Comparison of ENCODE assay signal across 19 cellular contexts in genomic region chr2:4258563-4258962, GRCh38.
DNase-seq lines count a peak whose midpoint lies in the region; ATAC-seq, FAIRE-seq and TF ChIP-seq lines count a peak whose summit lies in the region.
"Had no signal": no experiment of that assay in that cellular context is flagged by ENCODE, and none has a peak within 500 bp of the region (broad histone marks: within the 10 kb centered on the region; RNA-seq: fewer than 3 reads in every experiment).

No MANE protein-coding gene starts in this region.

- H3K9me3 ChIP-seq in RWPE2 (ENCODE audit: severe bottlenecking) (no peaks in the 10 kb centered on the region), hepatocyte (ENCODE audit: low read depth) (no peaks in the 10 kb centered on the region)
- H3K9me3 ChIP-seq: transverse colon had no signal

- H3K36me3 Mint-ChIP-seq in activated naive CD8-positive, alpha-beta T cell treated with anti-CD3 and anti-CD28 coated beads for 36 hours: no peaks in the 10 kb centered on the region
- no peaks in the 10 kb centered on the region for H3K36me3 Mint-ChIP-seq in CD14-positive monocyte
- H3K36me3 Mint-ChIP-seq: activated CD4-positive, alpha-beta memory T cell treated with anti-CD3 and anti-CD28 coated beads for 36 hours; mesothelial cell of epicardium had no signal

- H3K4me3 Mint-ChIP-seq in activated naive CD8-positive, alpha-beta T cell treated with anti-CD3 and anti-CD28 coated beads for 36 hours: no peak overlapping the region
- H3K4me3 Mint-ChIP-seq in CD14-positive monocyte: no peak overlapping the region
- H3K4me3 Mint-ChIP-seq: activated CD4-positive, alpha-beta memory T cell treated with anti-CD3 and anti-CD28 coated beads for 36 hours; mesothelial cell of epicardium; nephron; WTC11 had no signal

- no peak overlapping the region for H2AFZ ChIP-seq in hepatocyte

- H3K4me3 ChIP-seq in RWPE2 (ENCODE audit: severe bottlenecking) (no peak overlapping the region), hepatocyte (no peak overlapping the region)
- H3K4me3 ChIP-seq: transverse colon had no signal

- no peaks in the 10 kb centered on the region for H4K20me1 ChIP-seq in hepatocyte (ENCODE audit: insufficient read depth, poor library complexity, severe bottlenecking)

- no peak for TF ChIP-seq CTCF in RWPE2 (IDR thresholded peaks at IDR 0.05; ENCODE audit: poor library complexity, severe bottlenecking)
- TF ChIP-seq CTCF in hepatocyte (IDR thresholded peaks at IDR 0.05; ENCODE audit: poor library complexity): no peak
- TF ChIP-seq CTCF in D721Med (IDR thresholded peaks at IDR 0.05; ENCODE audit: insufficient read depth, missing control alignments): no peak
- no peak for TF ChIP-seq CTCF in CD14-positive monocyte (IDR thresholded peaks at IDR 0.05)

- H3K27me3 ChIP-seq in RWPE2 (ENCODE audit: insufficient read depth, poor library complexity, severe bottlenecking) (no peaks in the 10 kb centered on the region), hepatocyte (no peaks in the 10 kb centered on the region)
- H3K27me3 ChIP-seq: transverse colon had no signal

- no peaks in the 10 kb centered on the region for H3K27me3 Mint-ChIP-seq in activated naive CD8-positive, alpha-beta T cell treated with anti-CD3 and anti-CD28 coated beads for 36 hours
- H3K27me3 Mint-ChIP-seq in CD14-positive monocyte (ENCODE audit: low read depth in 3 of 3): no peaks in the 10 kb centered on the region
- H3K27me3 Mint-ChIP-seq: activated CD4-positive, alpha-beta memory T cell treated with anti-CD3 and anti-CD28 coated beads for 36 hours had no signal

- no peaks in the 10 kb centered on the region for H3K79me2 ChIP-seq in hepatocyte

- H3K4me1 ChIP-seq in RWPE2 (ENCODE audit: insufficient read depth, poor library complexity, severe bottlenecking): no peaks in the 10 kb centered on the region
- peaks cover 3% of the 10 kb centered on the region for H3K4me1 ChIP-seq in hepatocyte (ENCODE audit: insufficient read depth)
- H3K4me1 ChIP-seq: transverse colon had no signal

- no peak overlapping the region for H3K4me2 ChIP-seq in hepatocyte

- no peaks in the 10 kb centered on the region for H3K36me3 ChIP-seq in RWPE2 (ENCODE audit: low read depth)
- H3K36me3 ChIP-seq in hepatocyte (replicated peaks; ENCODE audit: insufficient read depth, low read depth): no peaks in the 10 kb centered on the region
- H3K36me3 ChIP-seq: transverse colon had no signal

- H3K27ac Mint-ChIP-seq in activated naive CD8-positive, alpha-beta T cell treated with anti-CD3 and anti-CD28 coated beads for 36 hours: no peak overlapping the region
- no peak overlapping the region for H3K27ac Mint-ChIP-seq in CD14-positive monocyte
- H3K27ac Mint-ChIP-seq: activated CD4-positive, alpha-beta memory T cell treated with anti-CD3 and anti-CD28 coated beads for 36 hours; mesothelial cell of epicardium; nephron; WTC11 had no signal

- 38% methylated on average over 1 of the region's 1 CpG for WGBS in hepatocyte (ENCODE audit: low lambda C conversion rate, missing lambda C conversion rate)

- peak; percentile 77 for ATAC-seq in RWPE2 (ENCODE audit: low read depth)
- ATAC-seq: stimulated activated naive CD8-positive, alpha-beta T cell treated with anti-CD3 and anti-CD28 coated beads, Interleukin-15, Interleukin-2, amounts not matched to agents 100 U/mL and 50 U/mL, for 24 hours; WTC11 had no signal

- FAIRE-seq in D721Med (lab: Jason Lieb, UNC): no peak
- FAIRE-seq: kidney had no signal

- intact Hi-C loops in CD14-positive monocyte (cut with micrococcal nuclease): no loop called here

- peaks cover 3% of the 10 kb centered on the region for H3K9me3 Mint-ChIP-seq in activated naive CD8-positive, alpha-beta T cell treated with anti-CD3 and anti-CD28 coated beads for 36 hours
- peaks cover 0 to 7% (median 1%) of the 10 kb centered on the region in 7 donors for H3K9me3 Mint-ChIP-seq in CD14-positive monocyte
- H3K9me3 Mint-ChIP-seq: mesothelial cell of epicardium, nephron had no signal

- H3K9me2 ChIP-seq in hepatocyte (replicated peaks; ENCODE audit: insufficient read depth): no peaks in the 10 kb centered on the region

- H3K27ac ChIP-seq in RWPE2 (ENCODE audit: poor library complexity, severe bottlenecking) (no peak overlapping the region), hepatocyte (no peak overlapping the region)
- H3K27ac ChIP-seq: transverse colon had no signal

- DNase-seq in DMS153 (lab: John Stamatoyannopoulos, UW) (peak; percentile 87), HT1080 (ENCODE audit: low read depth) (peak; percentile 69), RWPE2 (ENCODE audit: low spot score) (no peak), hepatocyte (ENCODE audit: low spot score) (peak; percentile 23), D721Med (ENCODE audit: insufficient read length, low spot score) (no peak), CD14-positive monocyte (ENCODE audit: low spot score) (no peak)
- no peak for DNase-seq in activated naive CD8-positive, alpha-beta T cell treated with anti-CD3 and anti-CD28 coated beads for 36 hours
- DNase-seq: activated CD4-positive, alpha-beta memory T cell treated with anti-CD3 and anti-CD28 coated beads for 36 hours; amygdala; COR-L47; hypothalamus; KBM-7; kidney; NCI-H524; stimulated activated naive CD8-positive, alpha-beta T cell treated with anti-CD3 and anti-CD28 coated beads, Interleukin-15, Interleukin-2, amounts not matched to agents 100 U/mL and 50 U/mL, for 24 hours; transverse colon had no signal

- H3K4me1 Mint-ChIP-seq in activated naive CD8-positive, alpha-beta T cell treated with anti-CD3 and anti-CD28 coated beads for 36 hours: no peaks in the 10 kb centered on the region
- H3K4me1 Mint-ChIP-seq in CD14-positive monocyte: no peaks in the 10 kb centered on the region
- H3K4me1 Mint-ChIP-seq: nephron, WTC11 had no signal

Comparison
In these comparisons a context has a peak if more than half of its experiments do, and no peak if none do; other contexts are left out.
1. DNase-seq: peak in DMS153 (single experiment), HT1080 (single experiment) and hepatocyte (single experiment); none in RWPE2 (single experiment), D721Med (single experiment), activated naive CD8-positive, alpha-beta T cell treated with anti-CD3 and anti-CD28 coated beads for 36 hours (single experiment) and CD14-positive monocyte (single experiment).